Comparison of ENCODE assay signal across 17 cellular contexts in genomic region chr15:100890850-100891249, GRCh38. TPM values are rescaled to one million over a fixed set of nuclear protein-coding genes. Genes with fewer than 3 reads are reported as not detected.
"Had no signal": no experiment of that assay in that cellular context is flagged by ENCODE, and none has a peak within 500 bp of the region (broad histone marks: within the 10 kb centered on the region; RNA-seq: fewer than 3 reads in every experiment).

No MANE protein-coding gene starts in this region.

- H3K36me3 ChIP-seq: tibial artery had no signal

- H3K9me3 ChIP-seq: pancreas, tibial artery had no signal

- FAIRE-seq: astrocyte, bronchial epithelial cell, pancreas, urothelium cell line had no signal

- H3K27me3 ChIP-seq: pancreas had no signal

- H3K27ac ChIP-seq: hepatocyte, pancreas had no signal

- DNase-seq: activated CD4-positive, alpha-beta T cell treated with anti-CD3 and anti-CD28 coated beads, Interleukin-2, amount 10 ng/mL, durations not matched to agents 24 days and 14 days; activated CD8-positive, alpha-beta T cell treated with anti-CD3 and anti-CD28 coated beads for 36 hours; activated effector memory CD4-positive, alpha-beta T cell treated with Interleukin-2 at 50 U/mL for 16 hours; activated naive CD4-positive, alpha-beta T cell treated with anti-CD3 and anti-CD28 coated beads, Interleukin-2, amount 50 U/mL, for 16 hours; activated T-cell treated with anti-CD3 and anti-CD28 coated beads, Interleukin-2, amount 50 U/mL, for 24 hours; effector CD8-positive, alpha-beta T cell; left cardiac atrium; mesenchymal stem cell; naive thymus-derived CD4-positive, alpha-beta T cell; pancreas; stimulated activated naive CD4-positive, alpha-beta T cell; tibial artery had no signal

- ATAC-seq: activated CD8-positive, alpha-beta T cell treated with anti-CD3 and anti-CD28 coated beads for 36 hours; left cardiac atrium; naive thymus-derived CD4-positive, alpha-beta T cell; pancreas; sciatic nerve had no signal

- H3K4me1 ChIP-seq: pancreas had no signal

- H3K4me2 ChIP-seq: hepatocyte had no signal

- H3K4me3 ChIP-seq: hepatocyte, pancreas, tibial artery had no signal

- H2AFZ ChIP-seq: hepatocyte had no signal

RNA-seq across cellular contexts. Expression of gene ALDH1A3, which starts 11.2 kb away (rescaled TPM):
- total RNA-seq: activated CD4-positive, alpha-beta T cell treated with anti-CD3 and anti-CD28 coated beads, Interleukin-2, amount 10 ng/mL, durations not matched to agents 24 days and 14 days; activated CD8-positive, alpha-beta T cell treated with anti-CD3 and anti-CD28 coated beads for 36 hours; naive thymus-derived CD4-positive, alpha-beta T cell had no signal
- polyA plus RNA-seq: naive thymus-derived CD4-positive, alpha-beta T cell had no signal

RNA-seq across cellular contexts. Expression of gene LRRK1, which starts 28.3 kb away (rescaled TPM):
- polyA plus RNA-seq: naive thymus-derived CD4-positive, alpha-beta T cell had no signal
